14 cellular contexts compared by ENCODE assay signal in the genomic region with DNA sequence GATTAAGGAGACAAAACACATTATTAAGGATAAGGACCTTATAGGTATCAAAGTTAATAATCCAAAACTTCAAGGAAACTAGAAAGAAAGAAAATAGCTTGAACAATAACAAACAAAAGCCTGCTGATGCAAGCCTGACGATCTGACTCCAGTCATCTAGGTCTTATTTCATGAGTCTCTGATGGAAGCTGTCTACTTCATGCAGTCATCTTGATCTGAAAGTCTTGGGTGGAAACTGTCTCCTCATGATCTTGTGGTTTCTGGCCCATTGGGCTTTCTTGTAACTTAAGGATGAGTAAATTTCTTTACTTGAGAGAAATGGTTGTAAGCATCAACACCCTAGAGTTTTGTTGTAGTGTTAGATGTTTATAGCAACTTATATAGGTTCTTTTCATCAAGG. TPM values are rescaled to one million over a fixed set of nuclear protein-coding genes. Genes with fewer than 3 reads are reported as not detected.
DNase-seq lines count a peak whose midpoint lies in the region; ATAC-seq and TF ChIP-seq lines count a peak whose summit lies in the region.
"Had no signal": no experiment of that assay in that cellular context is flagged by ENCODE, and none has a peak within 500 bp of the region (broad histone marks: within the 10 kb centered on the region; RNA-seq: fewer than 3 reads in every experiment).

No MANE protein-coding gene starts in this region.

- ATAC-seq in activated T-cell treated with anti-CD3 and anti-CD28 coated beads, Interleukin-2, amount 50 U/mL, for 72 hours (replicated peaks in 1 of 2), result peak; percentile 81 to 91
- ATAC-seq in HG03095 (IDR thresholded peaks at IDR 0.05; ENCODE audit: unreplicated experiment) (peak; percentile 37), GM21737 (IDR thresholded peaks at IDR 0.05; ENCODE audit: unreplicated experiment) (no peak)
- peak; percentile 86 for ATAC-seq in stimulated activated effector memory CD8-positive, alpha-beta T cell treated with anti-CD3 and anti-CD28 coated beads, Interleukin-12 subunit alpha, Interleukin-12 subunit beta, amount 100 ng/mL, for 72 hours
- ATAC-seq: left cardiac atrium had no signal

- H3K27me3 Mint-ChIP-seq in activated T-cell treated with anti-CD3 and anti-CD28 coated beads, Interleukin-2, amount 50 U/mL, for 72 hours (ENCODE audit: low read depth), result no peaks in the 10 kb centered on the region
- H3K27me3 Mint-ChIP-seq in endothelial cell (ENCODE audit: unreplicated experiment), result no peaks in the 10 kb centered on the region
- H3K27me3 Mint-ChIP-seq: brain had no signal

- peak overlapping the region in 1 of 2 donors; percentile 55 for H3K4me3 Mint-ChIP-seq in activated T-cell treated with anti-CD3 and anti-CD28 coated beads, Interleukin-2, amount 50 U/mL, for 72 hours
- no peak overlapping the region for H3K4me3 Mint-ChIP-seq in stimulated activated effector memory CD8-positive, alpha-beta T cell treated with anti-CD3 and anti-CD28 coated beads, Interleukin-12 subunit alpha, Interleukin-12 subunit beta, amount 100 ng/mL, for 72 hours
- no peak overlapping the region for H3K4me3 Mint-ChIP-seq in endothelial cell (ENCODE audit: unreplicated experiment)
- H3K4me3 Mint-ChIP-seq: brain had no signal

- no peaks in the 10 kb centered on the region for H3K9me3 Mint-ChIP-seq in activated T-cell treated with anti-CD3 and anti-CD28 coated beads, Interleukin-2, amount 50 U/mL, for 72 hours
- no peaks in the 10 kb centered on the region for H3K9me3 Mint-ChIP-seq in stimulated activated effector memory CD8-positive, alpha-beta T cell treated with anti-CD3 and anti-CD28 coated beads, Interleukin-12 subunit alpha, Interleukin-12 subunit beta, amount 100 ng/mL, for 72 hours
- no peaks in the 10 kb centered on the region for H3K9me3 Mint-ChIP-seq in endothelial cell (ENCODE audit: unreplicated experiment)
- H3K9me3 Mint-ChIP-seq: activated T-helper 2 cell treated with anti-CD3 and anti-CD28 coated beads, Interferon-gamma antibody, Interleukin-2, Interleukin-4, amounts not matched to agents 10 μg/mL and 5 μg/mL and 100 μg/mL, durations not matched to agents 14 hours and 24 hours and 36 hours had no signal

- TF ChIP-seq CTCF in GM20000 (IDR thresholded peaks at IDR 0.05; ENCODE audit: extremely low read depth, missing control alignments) (no peak), endothelial cell (IDR thresholded peaks at IDR 0.05; ENCODE audit: unreplicated experiment) (no peak)

- peaks cover 8% of the 10 kb centered on the region for H3K4me1 Mint-ChIP-seq in activated T-cell treated with anti-CD3 and anti-CD28 coated beads, Interleukin-2, amount 50 U/mL, for 72 hours (ENCODE audit: low read depth)
- H3K4me1 Mint-ChIP-seq in stimulated activated effector memory CD8-positive, alpha-beta T cell treated with anti-CD3 and anti-CD28 coated beads, Interleukin-12 subunit alpha, Interleukin-12 subunit beta, amount 100 ng/mL, for 72 hours, result no peaks in the 10 kb centered on the region
- no peaks in the 10 kb centered on the region for H3K4me1 Mint-ChIP-seq in endothelial cell (ENCODE audit: unreplicated experiment)
- H3K4me1 Mint-ChIP-seq: brain had no signal

- H3K36me3 Mint-ChIP-seq in activated T-cell treated with anti-CD3 and anti-CD28 coated beads, Interleukin-2, amount 50 U/mL, for 72 hours (ENCODE audit: insufficient read depth in 2 of 2), result no peaks in the 10 kb centered on the region
- H3K36me3 Mint-ChIP-seq in stimulated activated effector memory CD8-positive, alpha-beta T cell treated with anti-CD3 and anti-CD28 coated beads, Interleukin-12 subunit alpha, Interleukin-12 subunit beta, amount 100 ng/mL, for 72 hours, result no peaks in the 10 kb centered on the region
- H3K36me3 Mint-ChIP-seq in endothelial cell (ENCODE audit: low read depth, unreplicated experiment), result no peaks in the 10 kb centered on the region
- H3K36me3 Mint-ChIP-seq: brain had no signal

- DNase-seq in activated T-cell treated with anti-CD3 and anti-CD28 coated beads, Interleukin-2, amount 50 U/mL, for 72 hours, result peak in 1 of 2 donors; percentile 12
- no peak for DNase-seq in activated T-cell treated with anti-CD3 and anti-CD28 coated beads, Interleukin-2, amount 50 U/mL, for 48 hours
- peak; percentile 33 for DNase-seq in GM20000 (ENCODE audit: low spot score)
- no peak for DNase-seq in stimulated activated effector memory CD8-positive, alpha-beta T cell treated with anti-CD3 and anti-CD28 coated beads, Interleukin-12 subunit alpha, Interleukin-12 subunit beta, amount 100 ng/mL, for 72 hours (ENCODE audit: low spot score in 2 of 2)
- DNase-seq in endothelial cell (ENCODE audit: low spot score), result no peak
- no peak for DNase-seq in erythroblast (lab: John Stamatoyannopoulos, UW)
- DNase-seq: activated CD4-positive, alpha-beta T cell treated with anti-CD3 and anti-CD28 coated beads for 4 hours; left cardiac atrium; NCI-H2081; NCI-H82 had no signal

- H3K27ac Mint-ChIP-seq in activated T-cell treated with anti-CD3 and anti-CD28 coated beads, Interleukin-2, amount 50 U/mL, for 72 hours, result peak overlapping the region; percentile 81
- peak overlapping the region; percentile 26 for H3K27ac Mint-ChIP-seq in stimulated activated effector memory CD8-positive, alpha-beta T cell treated with anti-CD3 and anti-CD28 coated beads, Interleukin-12 subunit alpha, Interleukin-12 subunit beta, amount 100 ng/mL, for 72 hours
- H3K27ac Mint-ChIP-seq in endothelial cell (ENCODE audit: unreplicated experiment), result no peak overlapping the region
- H3K27ac Mint-ChIP-seq: activated T-helper 2 cell treated with anti-CD3 and anti-CD28 coated beads, Interferon-gamma antibody, Interleukin-2, Interleukin-4, amounts not matched to agents 10 μg/mL and 5 μg/mL and 100 μg/mL, durations not matched to agents 14 hours and 24 hours and 36 hours; brain had no signal

- TF ChIP-seq POLR2A in erythroblast (IDR thresholded peaks at IDR 0.05; ENCODE audit: low read length), result no peak

RNA-seq across cellular contexts. Expression of a gene that starts 20.6 kb away (rescaled TPM):
- 100 to 1,000 TPM; 141 to 165 TPM for total RNA-seq in activated T-cell treated with anti-CD3 and anti-CD28 coated beads, Interleukin-2, amount 50 U/mL, for 72 hours
- 128 TPM for total RNA-seq in endothelial cell (ENCODE audit: unreplicated experiment)

RNA-seq across cellular contexts. Expression of a gene that starts 21.5 kb away (rescaled TPM):
- 1 to 10 TPM; 4.9 to 6.0 TPM for total RNA-seq in activated T-cell treated with anti-CD3 and anti-CD28 coated beads, Interleukin-2, amount 50 U/mL, for 72 hours
- 6.5 TPM for total RNA-seq in endothelial cell (ENCODE audit: unreplicated experiment)
